In genomic region chr10:32346551-32347362, GRCh38 we compare ENCODE assay signal across 8 cellular contexts.
DNase-seq lines count a peak whose midpoint lies in the region; ATAC-seq and TF ChIP-seq lines count a peak whose summit lies in the region.

EPC1 (minus strand) TSS chr10:32347158; CDS start chr10:32346915, 243 bp downstream.

- DNase-seq in GM19238 (ENCODE audit: insufficient read length, low spot score) (peak; percentile 90), NCI-H774 (lab: John Stamatoyannopoulos, UW) (peak; percentile 86), memory B cell (ENCODE audit: low spot score in 2 of 2) (peak; percentile 89 to 95)
- peak; percentile 97 for DNase-seq in activated CD8-positive, alpha-beta memory T cell treated with anti-CD3 and anti-CD28 coated beads for 24 hours
- DNase-seq in effector memory CD4-positive, alpha-beta T cell, result peak; percentile 72 to 80 (median 80)
- peak; percentile 63 for DNase-seq in stimulated activated CD8-positive, alpha-beta memory T cell treated with anti-CD3 and anti-CD28 coated beads, Interleukin-12 subunit alpha, Interleukin-12 subunit beta, amount 100 ng/mL, for 24 hours (ENCODE audit: extremely low read depth)

- H3K9me3 Mint-ChIP-seq in memory B cell, result no peaks in the 10 kb centered on the region

- peaks cover 41% of the 10 kb centered on the region for H3K4me1 Mint-ChIP-seq in memory B cell

- peak; percentile 45 for TF ChIP-seq CTCF in C4-2B (conservative IDR thresholded peaks at IDR 0.05)

- peak within 1 kb of the TSS; percentile 91 for H3K4me3 Mint-ChIP-seq in memory B cell

- peak within 1 kb of the TSS; percentile 100 for H3K27ac ChIP-seq in C4-2B
- H3K27ac ChIP-seq in effector memory CD4-positive, alpha-beta T cell (ENCODE audit: insufficient read depth, low read length, poor library complexity, severe bottlenecking), result peak within 1 kb of the TSS; percentile 100

- H3K36me3 ChIP-seq in effector memory CD4-positive, alpha-beta T cell (ENCODE audit: control insufficient read depth, insufficient read depth, low read length), result no peaks in the 10 kb centered on the region

- peak within 1 kb of the TSS; percentile 99 for H3K27ac Mint-ChIP-seq in memory B cell

- no peaks in the 10 kb centered on the region for H3K27me3 Mint-ChIP-seq in memory B cell

- no peaks in the 10 kb centered on the region for H3K27me3 ChIP-seq in effector memory CD4-positive, alpha-beta T cell (replicated peaks; ENCODE audit: control insufficient read depth, insufficient read depth, low read length, poor library complexity, severe bottlenecking)

- H3K9me3 ChIP-seq in effector memory CD4-positive, alpha-beta T cell (ENCODE audit: control insufficient read depth, low read length), result no peaks in the 10 kb centered on the region

- no peaks in the 10 kb centered on the region for H3K36me3 Mint-ChIP-seq in memory B cell

- peak; percentile 68 for ATAC-seq in HG03439 (IDR thresholded peaks at IDR 0.05; ENCODE audit: unreplicated experiment)
- ATAC-seq in memory B cell (ENCODE audit: low read depth), result peak; percentile 74

- H3K4me3 ChIP-seq in effector memory CD4-positive, alpha-beta T cell (ENCODE audit: insufficient read depth, low read depth, low read length, poor library complexity, severe bottlenecking), result peak within 1 kb of the TSS; percentile 98

- peaks cover 35% of the 10 kb centered on the region for H3K4me1 ChIP-seq in effector memory CD4-positive, alpha-beta T cell (ENCODE audit: control insufficient read depth, insufficient read depth, low read length, poor library complexity, severe bottlenecking)

Comparison
In these comparisons a context has a peak if more than half of its experiments do, and no peak if none do; other contexts are left out.
1. Peak in every context shown above with its lines: DNase-seq, ATAC-seq, H3K4me3 ChIP-seq and H3K27ac ChIP-seq.